In genomic region chr11:28674432-28675076, GRCh38 we compare ENCODE assay signal across 10 cellular contexts.
A peak's percentile ranks its signal among the peaks of the same experiment; 100 is the strongest.
DNase-seq lines count a peak whose midpoint lies in the region; ATAC-seq, FAIRE-seq and TF ChIP-seq lines count a peak whose summit lies in the region.
"Had no signal": no experiment of that assay in that cellular context is flagged by ENCODE, and none has a peak within 500 bp of the region (broad histone marks: within the 10 kb centered on the region; RNA-seq: fewer than 3 reads in every experiment).

No MANE protein-coding gene starts in this region.

- H2AFZ ChIP-seq in astrocyte (ENCODE audit: low read depth, low read length) (no peak overlapping the region), mesenchymal stem cell (ENCODE audit: low read depth, low read length) (no peak overlapping the region)

- H3K4me3 ChIP-seq in astrocyte (ENCODE audit: insufficient read depth, low read depth, low read length), result no peak overlapping the region
- H3K4me3 ChIP-seq in mesenchymal stem cell (ENCODE audit: insufficient read depth in 1 of 2, low read depth in 1 of 2, low read length in 2 of 2), result no peak overlapping the region
- H3K4me3 ChIP-seq: lower lobe of right lung had no signal

- no peak overlapping the region for H2AK5ac ChIP-seq in mesenchymal stem cell (ENCODE audit: low read length, severe bottlenecking)

- H3K27ac Mint-ChIP-seq in astrocyte (ENCODE audit: unreplicated experiment) (no peak overlapping the region), T-helper 17 cell (no peak overlapping the region), natural killer cell (no peak overlapping the region)
- H3K27ac Mint-ChIP-seq: activated naive CD4-positive, alpha-beta T cell treated with anti-CD3 and anti-CD28 coated beads, Interleukin-2, amount 50 U/mL, for 24 hours had no signal

- H3K27me3 ChIP-seq in astrocyte (ENCODE audit: insufficient read depth, low read length) (no peaks in the 10 kb centered on the region), mesenchymal stem cell (ENCODE audit: control insufficient read depth in 1 of 2, insufficient read depth in 1 of 2, low read length in 2 of 2) (no peaks in the 10 kb centered on the region)

- intact Hi-C loops in natural killer cell (cut with micrococcal nuclease), result no loop called here

- no peaks in the 10 kb centered on the region for H3K4me1 ChIP-seq in astrocyte (ENCODE audit: insufficient read depth, low read length)
- no peaks in the 10 kb centered on the region for H3K4me1 ChIP-seq in mesenchymal stem cell (ENCODE audit: control insufficient read depth, insufficient read depth, low read depth, low read length)
- H3K4me1 ChIP-seq: lower lobe of right lung had no signal

- no peaks in the 10 kb centered on the region for H4K20me1 ChIP-seq in astrocyte (ENCODE audit: insufficient read depth, low read length)

- H2BK120ac ChIP-seq in mesenchymal stem cell (ENCODE audit: low read depth, low read length), result no peak overlapping the region

- H3K14ac ChIP-seq in mesenchymal stem cell (ENCODE audit: low read length in 2 of 2), result no peak overlapping the region

- no peak overlapping the region for H3K4ac ChIP-seq in mesenchymal stem cell (ENCODE audit: low read depth in 1 of 2, low read length in 2 of 2)

- no peak overlapping the region for H3K4me2 ChIP-seq in astrocyte (ENCODE audit: low read length)
- no peak overlapping the region for H3K4me2 ChIP-seq in mesenchymal stem cell (ENCODE audit: low read length, poor library complexity, severe bottlenecking)

- ATAC-seq in T-helper 17 cell (no peak), natural killer cell (no peak), HG02884 (IDR thresholded peaks at IDR 0.05; ENCODE audit: unreplicated experiment) (no peak)
- ATAC-seq: lower lobe of right lung had no signal

- no peak overlapping the region for H3K4me3 Mint-ChIP-seq in astrocyte (ENCODE audit: unreplicated experiment)
- no peak overlapping the region for H3K4me3 Mint-ChIP-seq in T-helper 17 cell
- H3K4me3 Mint-ChIP-seq in natural killer cell, result no peak overlapping the region
- H3K4me3 Mint-ChIP-seq: activated naive CD4-positive, alpha-beta T cell treated with anti-CD3 and anti-CD28 coated beads, Interleukin-2, amount 50 U/mL, for 24 hours had no signal

- WGBS in mesenchymal stem cell, result 70% methylated on average over 6 of the region's 7 CpGs

- no peaks in the 10 kb centered on the region for H3K79me1 ChIP-seq in mesenchymal stem cell (replicated peaks; ENCODE audit: low read length, poor library complexity, severe bottlenecking)

- no peaks in the 10 kb centered on the region for H3K36me3 ChIP-seq in astrocyte (ENCODE audit: insufficient read depth, low read length)
- no peaks in the 10 kb centered on the region for H3K36me3 ChIP-seq in mesenchymal stem cell (ENCODE audit: control insufficient read depth in 1 of 2, insufficient read depth in 2 of 2, low read depth in 1 of 2, low read length in 2 of 2)
- H3K36me3 ChIP-seq: lower lobe of right lung had no signal

- FAIRE-seq in HTR-8/SVneo (lab: Jason Lieb, UNC) (peak; percentile 16), astrocyte (lab: Jason Lieb, UNC) (no peak)

- H3K9me3 ChIP-seq in astrocyte (ENCODE audit: insufficient read depth, low read depth, low read length) (no peaks in the 10 kb centered on the region), mesenchymal stem cell (ENCODE audit: control insufficient read depth, low read length) (no peaks in the 10 kb centered on the region), T-helper 17 cell (ENCODE audit: control insufficient read depth, low read length, poor library complexity, severe bottlenecking) (no peaks in the 10 kb centered on the region)
- H3K9me3 ChIP-seq: lower lobe of right lung had no signal

- H3K9me3 Mint-ChIP-seq in astrocyte (ENCODE audit: unreplicated experiment) (no peaks in the 10 kb centered on the region), natural killer cell (peaks cover 9 to 18% of the 10 kb centered on the region in 2 donors)
- H3K9me3 Mint-ChIP-seq: activated naive CD4-positive, alpha-beta T cell treated with anti-CD3 and anti-CD28 coated beads, Interleukin-2, amount 50 U/mL, for 24 hours had no signal

- H3K18ac ChIP-seq in mesenchymal stem cell (ENCODE audit: low read depth in 1 of 2, low read length in 2 of 2), result peak overlapping the region; percentile 32 to 37

- H3K4me1 Mint-ChIP-seq in astrocyte (ENCODE audit: low read depth, unreplicated experiment) (peaks cover 4% of the 10 kb centered on the region), T-helper 17 cell (no peaks in the 10 kb centered on the region), natural killer cell (no peaks in the 10 kb centered on the region)
- H3K4me1 Mint-ChIP-seq: activated naive CD4-positive, alpha-beta T cell treated with anti-CD3 and anti-CD28 coated beads, Interleukin-2, amount 50 U/mL, for 24 hours had no signal

- H3K36me3 Mint-ChIP-seq in astrocyte (ENCODE audit: low read depth, unreplicated experiment), result no peaks in the 10 kb centered on the region
- H3K36me3 Mint-ChIP-seq in T-helper 17 cell (ENCODE audit: low read depth), result peaks cover 2% of the 10 kb centered on the region
- H3K36me3 Mint-ChIP-seq in natural killer cell, result no peaks in the 10 kb centered on the region
- H3K36me3 Mint-ChIP-seq: activated naive CD4-positive, alpha-beta T cell treated with anti-CD3 and anti-CD28 coated beads, Interleukin-2, amount 50 U/mL, for 24 hours had no signal

- H4K91ac ChIP-seq in mesenchymal stem cell (ENCODE audit: low read length), result peak overlapping the region; percentile 48

- no peak overlapping the region for H3K27ac ChIP-seq in astrocyte (ENCODE audit: low read depth, low read length)
- H3K27ac ChIP-seq in mesenchymal stem cell (ENCODE audit: low read length, poor library complexity, severe bottlenecking), result no peak overlapping the region
- H3K27ac ChIP-seq: lower lobe of right lung had no signal

- H2BK12ac ChIP-seq in mesenchymal stem cell (ENCODE audit: low read length in 2 of 2), result no peak overlapping the region

- H3K79me2 ChIP-seq in astrocyte (ENCODE audit: insufficient read depth, low read length), result no peaks in the 10 kb centered on the region

- peak overlapping the region; percentile 81 for H4K8ac ChIP-seq in mesenchymal stem cell (ENCODE audit: low read length)

- no peak overlapping the region for H3K9ac ChIP-seq in astrocyte (ENCODE audit: low read length)
- peak overlapping the region; percentile 18 for H3K9ac ChIP-seq in mesenchymal stem cell (ENCODE audit: low read length)

- TF ChIP-seq CTCF in astrocyte (IDR thresholded peaks at IDR 0.05; ENCODE audit: insufficient read depth, low read depth, low read length) (no peak), natural killer cell (IDR thresholded peaks at IDR 0.05) (no peak)

- no peak overlapping the region for H2BK15ac ChIP-seq in mesenchymal stem cell (ENCODE audit: low read depth, poor library complexity, severe bottlenecking)

- H3K27me3 Mint-ChIP-seq in astrocyte (ENCODE audit: low read depth, unreplicated experiment) (no peaks in the 10 kb centered on the region), T-helper 17 cell (no peaks in the 10 kb centered on the region), natural killer cell (ENCODE audit: low read depth in 2 of 2) (no peaks in the 10 kb centered on the region)
- H3K27me3 Mint-ChIP-seq: activated naive CD4-positive, alpha-beta T cell treated with anti-CD3 and anti-CD28 coated beads, Interleukin-2, amount 50 U/mL, for 24 hours had no signal

- DNase-seq in GM03348 (ENCODE audit: low spot score) (peak; percentile 64), HTR-8/SVneo (ENCODE audit: insufficient read length, low spot score) (no peak), astrocyte (ENCODE audit: low read depth) (peak; percentile 41), mesenchymal stem cell (peak; percentile 65), T-helper 17 cell (no peak), natural killer cell (no peak), GM19238 (ENCODE audit: insufficient read length, low spot score) (no peak)
- DNase-seq: lower lobe of right lung had no signal

- H3K23ac ChIP-seq in mesenchymal stem cell (ENCODE audit: low read length in 2 of 2), result no peak overlapping the region

- no peak overlapping the region for H2BK5ac ChIP-seq in mesenchymal stem cell (ENCODE audit: low read depth, low read length, poor library complexity, severe bottlenecking)

Comparison
In these comparisons a context has a peak if more than half of its experiments do, and no peak if none do; other contexts are left out.
1. DNase-seq: peak in GM03348 (single experiment), astrocyte (single experiment) and mesenchymal stem cell (single experiment); none in HTR-8/SVneo (single experiment), T-helper 17 cell (0 of 3), natural killer cell (single experiment) and GM19238 (single experiment).